ENCODE assay signal across 8 cellular contexts in genomic region chr19:57103573-57104277, GRCh38. TPM values are rescaled to one million over a fixed set of nuclear protein-coding genes. Genes with fewer than 3 reads are reported as not detected.
DNase-seq lines count a peak whose midpoint lies in the region; ATAC-seq and TF ChIP-seq lines count a peak whose summit lies in the region.

No MANE protein-coding gene starts in this region.

- H3K27me3 ChIP-seq in gastroesophageal sphincter (peaks cover 66% of the 10 kb centered on the region), ovary (no peaks in the 10 kb centered on the region), tibial artery (peaks cover 0 to 25% of the 10 kb centered on the region in 2 donors)

- TF ChIP-seq POLR2A in gastroesophageal sphincter (IDR thresholded peaks at IDR 0.05), result no peak
- TF ChIP-seq POLR2A in ovary (IDR thresholded peaks at IDR 0.05), result no peak

- WGBS in gastroesophageal sphincter (ENCODE audit: low coverage in 1 of 2), 2 donors, result 0 to 4% methylated on average over 5 to 9 of the region's 13 CpGs
- WGBS in ovary, 3 donors, result 1 to 2% (median 1%) methylated on average over 13 of the region's 13 CpGs

- no peak for TF ChIP-seq EP300 in gastroesophageal sphincter (IDR thresholded peaks at IDR 0.05)
- TF ChIP-seq EP300 in ovary (IDR thresholded peaks at IDR 0.05), result no peak

- H3K4me3 ChIP-seq in HFF-Myc (replicated peaks; ENCODE audit: low read depth, low read length) (no peak overlapping the region), gastroesophageal sphincter (peak overlapping the region in 1 of 2 donors; percentile 4), ovary (no peak overlapping the region), tibial artery (peak overlapping the region in 1 of 2 donors; percentile 13)

- H3K9me3 ChIP-seq in gastroesophageal sphincter (peaks cover 0 to 11% (median 0%) of the 10 kb centered on the region in 3 donors), ovary (no peaks in the 10 kb centered on the region), tibial artery (no peaks in the 10 kb centered on the region)

- H3K4me1 ChIP-seq in gastroesophageal sphincter (peaks cover 0 to 16% (median 6%) of the 10 kb centered on the region in 3 donors), ovary (ENCODE audit: insufficient read depth) (no peaks in the 10 kb centered on the region), tibial artery (peaks cover 0 to 10% (median 0%) of the 10 kb centered on the region in 4 donors)

- POLR2A ChIA-PET in RWPE1 (lab: Yijun Ruan, JAX; ENCODE audit: low non-redundant PET), result no interaction called here

- intact Hi-C loops in ovary (cut with DNase I), result loop anchor here in 3 of 4 donors (10.0 kb wide), 2 partner anchors 379 to 1051 kb away; partner anchors contain the start of gene ZNF329 (in 3 of the 3)
- intact Hi-C loops in tibial artery (cut with DNase I; ENCODE audit: low total_unique reads), result loop anchor here (10.0 kb wide), 1 partner anchor 321 kb away; no protein-coding TSS in a partner anchor

- CTCF ChIA-PET in RWPE1 (lab: Yijun Ruan, JAX), result interaction anchor here (0.6 kb wide), 1 partner anchor 307 kb away, joined by 5 read pairs; the partner anchor contains the start of gene ZNF17

- H3K36me3 ChIP-seq in gastroesophageal sphincter, result no peaks in the 10 kb centered on the region
- H3K36me3 ChIP-seq in ovary, result no peaks in the 10 kb centered on the region
- H3K36me3 ChIP-seq in tibial artery, result no peaks in the 10 kb centered on the region

- peak; percentile 21 for DNase-seq in HFF-Myc (ENCODE audit: extremely low read depth, low read depth)
- DNase-seq in RWPE1 (ENCODE audit: low spot score), result peak; percentile 43
- DNase-seq in activated effector memory CD4-positive, alpha-beta T cell treated with Interleukin-2 at 50 U/mL for 16 hours, result peak; percentile 23
- peak; percentile 49 to 76 (median 72) for DNase-seq in ovary
- DNase-seq in tibial artery, result peak; percentile 53 to 67

- ATAC-seq in gastroesophageal sphincter (peak; percentile 51), HG03565 (IDR thresholded peaks at IDR 0.05; ENCODE audit: unreplicated experiment) (no peak)

- TF ChIP-seq CTCF in C4-2B (conservative IDR thresholded peaks at IDR 0.05) (peak; percentile 82), HFF-Myc (IDR thresholded peaks at IDR 0.05; ENCODE audit: low read depth, low read length, missing control alignments) (peak; percentile 72), RWPE1 (conservative IDR thresholded peaks at IDR 0.05; ENCODE audit: low read depth) (peak; percentile 39), gastroesophageal sphincter (IDR thresholded peaks at IDR 0.05) (peak; percentile 84 to 87 (median 86)), ovary (IDR thresholded peaks at IDR 0.05) (peak; percentile 40 to 84 (median 72)), tibial artery (IDR thresholded peaks at IDR 0.05) (peak; percentile 82)

- H3K27ac ChIP-seq in C4-2B (no peak overlapping the region), RWPE1 (no peak overlapping the region), gastroesophageal sphincter (no peak overlapping the region), ovary (no peak overlapping the region), tibial artery (no peak overlapping the region)

RNA-seq across cellular contexts. Expression of gene USP29, which starts 16.1 kb away (rescaled TPM):
- not detected for total RNA-seq in gastroesophageal sphincter
- not detected for total RNA-seq in ovary
- polyA plus RNA-seq in ovary, result not detected

RNA-seq across cellular contexts. Expression of gene ZIM3, which starts 41.3 kb away (rescaled TPM):
- total RNA-seq in gastroesophageal sphincter (not detected), ovary (not detected)
- not detected for polyA plus RNA-seq in ovary

Comparison
In these comparisons a context has a peak if more than half of its experiments do, and no peak if none do; other contexts are left out.
1. DNase-seq: peak in every context shown above with its lines; median percentile 72 in ovary; 60 in tibial artery; 43 in RWPE1; 23 in activated effector memory CD4-positive, alpha-beta T cell treated with Interleukin-2 at 50 U/mL for 16 hours; 21 in HFF-Myc.